32 cellular contexts compared by ENCODE assay signal in genomic region chr1:30791853-30792252, GRCh38. TPM values are rescaled to one million over a fixed set of nuclear protein-coding genes. Genes with fewer than 3 reads are reported as not detected.
"Had no signal": no experiment of that assay in that cellular context is flagged by ENCODE, and none has a peak within 500 bp of the region (broad histone marks: within the 10 kb centered on the region; RNA-seq: fewer than 3 reads in every experiment).

No MANE protein-coding gene starts in this region.

- DNase-seq: activated CD4-positive, alpha-beta T cell treated with anti-CD3 and anti-CD28 coated beads for 1 hour; activated CD4-positive, alpha-beta T cell treated with anti-CD3 and anti-CD28 coated beads, Interleukin-2, amount 10 ng/mL, durations not matched to agents 24 days and 14 days; activated CD4-positive, alpha-beta T cell treated with anti-CD3 and anti-CD28 coated beads, Interleukin-2, amount 50 U/mL, for 48 hours; activated CD8-positive, alpha-beta memory T cell treated with anti-CD3 and anti-CD28 coated beads, Interleukin-2, amount 10 ng/mL, durations not matched to agents 7 days and 5 days; activated effector memory CD4-positive, alpha-beta T cell treated with anti-CD3 and anti-CD28 coated beads, Interleukin-2, amount 50 U/mL, for 16 hours; activated naive CD4-positive, alpha-beta T cell treated with Interleukin-2 at 50 U/mL for 16 hours; activated naive CD8-positive, alpha-beta T cell treated with anti-CD3 and anti-CD28 coated beads, Interleukin-2, amount 50 U/mL, for 24 hours; activated T-cell treated with anti-CD3 and anti-CD28 coated beads, Interleukin-2, amount 50 U/mL, for 24 hours; amniotic stem cell; body of pancreas; central memory CD4-positive, alpha-beta T cell; MM.1S; NCI-H1092; NCI-H1417; NCI-H1694; NCI-H2029; NCI-H2107; NCI-H2171 treated with DMSO at 0.1 percent for 48 hours; NCI-H226; NCI-H510A; NCI-H526 treated with DMSO at 0.1 percent for 48 hours; NCI-H82; Right ventricle myocardium superior; SW 1271 had no signal

- H3K36me3 Mint-ChIP-seq: activated CD8-positive, alpha-beta memory T cell treated with anti-CD3 and anti-CD28 coated beads, Interleukin-2, amount 10 ng/mL, durations not matched to agents 7 days and 5 days; activated naive CD4-positive, alpha-beta T cell treated with anti-CD3 and anti-CD28 coated beads, Interleukin-2, amount 50 U/mL, for 72 hours had no signal

- H3K9me3 ChIP-seq: ascending aorta, body of pancreas, Peyer's patch, SJSA1 had no signal

- H3K36me3 ChIP-seq: ascending aorta, Peyer's patch, SJSA1 had no signal

- ATAC-seq: activated CD8-positive, alpha-beta memory T cell treated with anti-CD3 and anti-CD28 coated beads, Interleukin-2, amount 10 ng/mL, durations not matched to agents 7 days and 5 days; activated naive CD4-positive, alpha-beta T cell treated with anti-CD3 and anti-CD28 coated beads, Interleukin-2, amount 50 U/mL, for 72 hours; activated naive CD8-positive, alpha-beta T cell treated with anti-CD3 and anti-CD28 coated beads, Interleukin-2, amount 50 U/mL, for 24 hours; body of pancreas; SK-N-SH treated with all-trans-retinoic acid at 6 μM for 48 hours had no signal

- H3K4me1 ChIP-seq: ascending aorta, Peyer's patch had no signal

- H3K9me3 Mint-ChIP-seq: activated CD4-positive, alpha-beta T cell treated with anti-CD3 and anti-CD28 coated beads, Interleukin-2, amount 10 ng/mL, durations not matched to agents 24 days and 14 days; activated naive CD4-positive, alpha-beta T cell treated with anti-CD3 and anti-CD28 coated beads, Interleukin-2, amount 50 U/mL, for 72 hours; activated naive CD8-positive, alpha-beta T cell treated with anti-CD3 and anti-CD28 coated beads, Interleukin-2, amount 50 U/mL, for 24 hours; activated T-cell treated with anti-CD3 and anti-CD28 coated beads, Interleukin-2, amount 50 U/mL, for 24 hours; activated T-helper 1 cell treated with anti-CD3 and anti-CD28 coated beads, Interleukin-12 subunit alpha, Interleukin-12 subunit beta, Interleukin-2, Interleukin-4 antibody, amounts not matched to agents 30 ng/mL and 10 ng/mL and 1 ng/mL, durations not matched to agents 14 hours and 24 hours and 36 hours had no signal

- H3K4me3 ChIP-seq: ascending aorta, body of pancreas, Peyer's patch, SJSA1 had no signal

- FAIRE-seq: bronchial epithelial cell had no signal

- H3K27ac Mint-ChIP-seq: activated CD4-positive, alpha-beta T cell treated with anti-CD3 and anti-CD28 coated beads, Interleukin-2, amount 10 ng/mL, durations not matched to agents 24 days and 14 days; activated CD8-positive, alpha-beta memory T cell treated with anti-CD3 and anti-CD28 coated beads, Interleukin-2, amount 10 ng/mL, durations not matched to agents 7 days and 5 days; activated naive CD4-positive, alpha-beta T cell treated with anti-CD3 and anti-CD28 coated beads, Interleukin-2, amount 50 U/mL, for 72 hours; activated naive CD8-positive, alpha-beta T cell treated with anti-CD3 and anti-CD28 coated beads, Interleukin-2, amount 50 U/mL, for 24 hours; activated T-cell treated with anti-CD3 and anti-CD28 coated beads, Interleukin-2, amount 50 U/mL, for 24 hours; activated T-helper 1 cell treated with anti-CD3 and anti-CD28 coated beads, Interleukin-12 subunit alpha, Interleukin-12 subunit beta, Interleukin-2, Interleukin-4 antibody, amounts not matched to agents 30 ng/mL and 10 ng/mL and 1 ng/mL, durations not matched to agents 14 hours and 24 hours and 36 hours had no signal

- H3K4me3 Mint-ChIP-seq: activated CD4-positive, alpha-beta T cell treated with anti-CD3 and anti-CD28 coated beads, Interleukin-2, amount 10 ng/mL, durations not matched to agents 24 days and 14 days; activated CD8-positive, alpha-beta memory T cell treated with anti-CD3 and anti-CD28 coated beads, Interleukin-2, amount 10 ng/mL, durations not matched to agents 7 days and 5 days; activated naive CD8-positive, alpha-beta T cell treated with anti-CD3 and anti-CD28 coated beads, Interleukin-2, amount 50 U/mL, for 24 hours; activated T-cell treated with anti-CD3 and anti-CD28 coated beads, Interleukin-2, amount 50 U/mL, for 24 hours; activated T-helper 1 cell treated with anti-CD3 and anti-CD28 coated beads, Interleukin-12 subunit alpha, Interleukin-12 subunit beta, Interleukin-2, Interleukin-4 antibody, amounts not matched to agents 30 ng/mL and 10 ng/mL and 1 ng/mL, durations not matched to agents 14 hours and 24 hours and 36 hours had no signal

- H3K27me3 ChIP-seq: ascending aorta, body of pancreas, Peyer's patch, SJSA1 had no signal

- H3K27ac ChIP-seq: ascending aorta, body of pancreas, Peyer's patch, RWPE1, SJSA1 had no signal

RNA-seq across cellular contexts. Expression of gene LAPTM5, which starts 34.3 kb away (rescaled TPM):
- total RNA-seq: SJSA1 had no signal
